In the genomic region with DNA sequence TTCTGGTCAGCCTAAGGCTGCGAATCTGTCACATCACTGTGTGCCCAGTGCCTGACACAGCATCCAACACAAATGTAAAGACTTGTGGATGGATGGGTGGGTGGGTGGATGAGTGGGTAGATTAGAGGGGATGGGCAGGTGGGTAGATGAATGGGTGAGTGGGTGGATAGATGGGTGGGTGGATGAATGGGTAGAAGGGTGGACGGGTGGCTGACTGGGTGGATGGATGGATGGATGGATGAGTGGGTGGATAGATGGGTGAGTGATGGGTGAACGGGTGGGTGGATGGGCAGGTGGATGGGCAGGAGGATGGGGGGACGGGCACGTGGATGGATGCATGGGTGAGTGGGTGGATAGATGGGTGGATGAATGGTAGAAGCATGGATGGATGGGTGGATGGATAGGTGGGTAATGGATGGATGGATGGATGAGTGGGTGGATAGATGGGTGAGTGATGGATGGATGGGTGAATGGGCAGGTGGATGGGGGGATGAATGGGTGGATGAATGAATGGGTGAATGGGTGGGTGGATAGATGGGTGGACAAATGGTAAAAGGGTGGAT, we compare ENCODE assay signal across 3 cellular contexts.
TF ChIP-seq lines count a peak whose summit lies in the region.

No MANE protein-coding gene starts in this region.

TF ChIP-seq in HepG2, 621 proteins besides CTCF, POLR2A, EP300 and RAD21:
- TF ChIP-seq MNT (IDR thresholded peaks at IDR 0.05) (peak; percentile 56; the same call in 1 of the 2 replicates), ZNF598 (CRISPR knock-in tag; IDR thresholded peaks at IDR 0.05; ENCODE audit: borderline replicate concordance) (no peak), MTA3 (CRISPR knock-in tag; IDR thresholded peaks at IDR 0.05) (no peak), ZNF160 (CRISPR knock-in tag; IDR thresholded peaks at IDR 0.05) (no peak), ZNF660 (CRISPR knock-in tag; IDR thresholded peaks at IDR 0.05; ENCODE audit: borderline replicate concordance, low read depth) (no peak), TGIF2 (CRISPR knock-in tag; IDR thresholded peaks at IDR 0.05) (no peak)

TF ChIP-seq in IMR-90, 13 proteins besides CTCF, POLR2A, EP300 and RAD21:
- no peak for TF ChIP-seq MXI1 (IDR thresholded peaks at IDR 0.05; ENCODE audit: borderline replicate concordance, low read depth, low read length)
- no peak for TF ChIP-seq NFE2L2 (IDR thresholded peaks at IDR 0.05; ENCODE audit: low read depth, low read length)
- TF ChIP-seq, protein P1, sequence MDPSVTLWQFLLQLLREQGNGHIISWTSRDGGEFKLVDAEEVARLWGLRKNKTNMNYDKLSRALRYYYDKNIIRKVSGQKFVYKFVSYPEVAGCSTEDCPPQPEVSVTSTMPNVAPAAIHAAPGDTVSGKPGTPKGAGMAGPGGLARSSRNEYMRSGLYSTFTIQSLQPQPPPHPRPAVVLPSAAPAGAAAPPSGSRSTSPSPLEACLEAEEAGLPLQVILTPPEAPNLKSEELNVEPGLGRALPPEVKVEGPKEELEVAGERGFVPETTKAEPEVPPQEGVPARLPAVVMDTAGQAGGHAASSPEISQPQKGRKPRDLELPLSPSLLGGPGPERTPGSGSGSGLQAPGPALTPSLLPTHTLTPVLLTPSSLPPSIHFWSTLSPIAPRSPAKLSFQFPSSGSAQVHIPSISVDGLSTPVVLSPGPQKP (IDR thresholded peaks at IDR 0.05; ENCODE audit: borderline replicate concordance, low read depth, low read length), result no peak
- TF ChIP-seq MAZ (IDR thresholded peaks at IDR 0.05; ENCODE audit: borderline replicate concordance, low read depth, low read length), result no peak
- TF ChIP-seq RFX5 (IDR thresholded peaks at IDR 0.05; ENCODE audit: low read depth, low read length), result no peak
- TF ChIP-seq CHD1 (IDR thresholded peaks at IDR 0.05; ENCODE audit: low read depth, low read length), result no peak
- no peak for TF ChIP-seq CEBPB (IDR thresholded peaks at IDR 0.05; ENCODE audit: low read depth, low read length)
- TF ChIP-seq RCOR1 (IDR thresholded peaks at IDR 0.05; ENCODE audit: insufficient replicate concordance, low read length), result no peak
- TF ChIP-seq, protein P2, sequence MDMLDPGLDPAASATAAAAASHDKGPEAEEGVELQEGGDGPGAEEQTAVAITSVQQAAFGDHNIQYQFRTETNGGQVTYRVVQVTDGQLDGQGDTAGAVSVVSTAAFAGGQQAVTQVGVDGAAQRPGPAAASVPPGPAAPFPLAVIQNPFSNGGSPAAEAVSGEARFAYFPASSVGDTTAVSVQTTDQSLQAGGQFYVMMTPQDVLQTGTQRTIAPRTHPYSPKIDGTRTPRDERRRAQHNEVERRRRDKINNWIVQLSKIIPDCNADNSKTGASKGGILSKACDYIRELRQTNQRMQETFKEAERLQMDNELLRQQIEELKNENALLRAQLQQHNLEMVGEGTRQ (IDR thresholded peaks at IDR 0.05; ENCODE audit: low read depth, low read length), result no peak
- no peak for TF ChIP-seq BHLHE40 (IDR thresholded peaks at IDR 0.05; ENCODE audit: low read depth, low read length)
- TF ChIP-seq MAFK (IDR thresholded peaks at IDR 0.05; ENCODE audit: low read depth, low read length), result no peak
- TF ChIP-seq FOS (IDR thresholded peaks at IDR 0.05; ENCODE audit: low read depth, low read length), result no peak
- no peak for TF ChIP-seq SMC3 (IDR thresholded peaks at IDR 0.05; ENCODE audit: low read depth, low read length)

TF ChIP-seq in H1, 55 proteins besides CTCF, POLR2A, EP300 and RAD21:
- TF ChIP-seq, protein P3, sequence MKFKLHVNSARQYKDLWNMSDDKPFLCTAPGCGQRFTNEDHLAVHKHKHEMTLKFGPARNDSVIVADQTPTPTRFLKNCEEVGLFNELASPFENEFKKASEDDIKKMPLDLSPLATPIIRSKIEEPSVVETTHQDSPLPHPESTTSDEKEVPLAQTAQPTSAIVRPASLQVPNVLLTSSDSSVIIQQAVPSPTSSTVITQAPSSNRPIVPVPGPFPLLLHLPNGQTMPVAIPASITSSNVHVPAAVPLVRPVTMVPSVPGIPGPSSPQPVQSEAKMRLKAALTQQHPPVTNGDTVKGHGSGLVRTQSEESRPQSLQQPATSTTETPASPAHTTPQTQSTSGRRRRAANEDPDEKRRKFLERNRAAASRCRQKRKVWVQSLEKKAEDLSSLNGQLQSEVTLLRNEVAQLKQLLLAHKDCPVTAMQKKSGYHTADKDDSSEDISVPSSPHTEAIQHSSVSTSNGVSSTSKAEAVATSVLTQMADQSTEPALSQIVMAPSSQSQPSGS (IDR thresholded peaks at IDR 0.05; ENCODE audit: low read length), result no peak
- no peak for TF ChIP-seq TBP (IDR thresholded peaks at IDR 0.05; ENCODE audit: low read depth, low read length)
- no peak for TF ChIP-seq BRCA1 (IDR thresholded peaks at IDR 0.05; ENCODE audit: low read depth, low read length)
- TF ChIP-seq GTF2F1 (IDR thresholded peaks at IDR 0.05; ENCODE audit: borderline replicate concordance, low read depth, low read length), result no peak
- TF ChIP-seq SAP30 (IDR thresholded peaks at IDR 0.05; ENCODE audit: insufficient read depth, insufficient replicate concordance, low read length), result no peak
- TF ChIP-seq CBX8 (IDR thresholded peaks at IDR 0.05; ENCODE audit: borderline replicate concordance, low read depth, low read length), result no peak
- no peak for TF ChIP-seq CTBP2 (IDR thresholded peaks at IDR 0.05; ENCODE audit: borderline replicate concordance, insufficient read depth, insufficient read length, low read length)
- TF ChIP-seq CREB1 (IDR thresholded peaks at IDR 0.05), result no peak
- TF ChIP-seq TAF1 (IDR thresholded peaks at IDR 0.05; ENCODE audit: low read depth, low read length), result no peak
- TF ChIP-seq NANOG (IDR thresholded peaks at IDR 0.05; ENCODE audit: insufficient read depth, low read depth, low read length, poor library complexity, severe bottlenecking), result no peak
- no peak for TF ChIP-seq RFX5 (IDR thresholded peaks at IDR 0.05; ENCODE audit: borderline replicate concordance, low read depth, low read length)
- no peak for TF ChIP-seq SP2 (IDR thresholded peaks at IDR 0.05; ENCODE audit: low read length)
- no peak for TF ChIP-seq SUZ12 (IDR thresholded peaks at IDR 0.05; ENCODE audit: low read length)
